Comparison of ENCODE assay signal across 8 cellular contexts in genomic region chr20:47785321-47785899, GRCh38. TPM values are rescaled to one million over a fixed set of nuclear protein-coding genes. Genes with fewer than 3 reads are reported as not detected.
A peak's percentile ranks its signal among the peaks of the same experiment; 100 is the strongest.
DNase-seq lines count a peak whose midpoint lies in the region; ATAC-seq and TF ChIP-seq lines count a peak whose summit lies in the region.

Gene SULF2, minus strand, starts transcription at chr20:47785481. Its CDS starts 28,118 bp downstream, at chr20:47757363.

- H3K36me3 ChIP-seq in effector memory CD4-positive, alpha-beta T cell (ENCODE audit: control insufficient read depth, insufficient read depth, low read length) = no peaks in the 10 kb centered on the region
- H3K36me3 ChIP-seq in mesendoderm (ENCODE audit: control insufficient read depth, insufficient read depth, low read length) = no peaks in the 10 kb centered on the region

- peaks cover 16% of the 10 kb centered on the region for H3K4me1 ChIP-seq in effector memory CD4-positive, alpha-beta T cell (ENCODE audit: control insufficient read depth, insufficient read depth, low read length, poor library complexity, severe bottlenecking)
- H3K4me1 ChIP-seq in mesendoderm (ENCODE audit: control insufficient read depth, low read depth, low read length) = no peaks in the 10 kb centered on the region

- no peaks in the 10 kb centered on the region for H3K79me2 ChIP-seq in mesendoderm (ENCODE audit: control insufficient read depth, insufficient read depth, low read length)

- H3K27me3 Mint-ChIP-seq in CD4-positive, alpha-beta T cell = peaks cover 73% of the 10 kb centered on the region

- peak within 1 kb of the TSS; percentile 33 for H3K4me3 ChIP-seq in effector memory CD4-positive, alpha-beta T cell (ENCODE audit: insufficient read depth, low read depth, low read length, poor library complexity, severe bottlenecking)
- peak within 1 kb of the TSS; percentile 60 for H3K4me3 ChIP-seq in mesendoderm (ENCODE audit: low read length)

- peaks cover 53% of the 10 kb centered on the region for H3K27me3 ChIP-seq in CD4-positive, alpha-beta T cell (ENCODE audit: control insufficient read depth, insufficient read depth, low read length)
- H3K27me3 ChIP-seq in effector memory CD4-positive, alpha-beta T cell (replicated peaks; ENCODE audit: control insufficient read depth, insufficient read depth, low read length, poor library complexity, severe bottlenecking) = peaks cover 19% of the 10 kb centered on the region
- H3K27me3 ChIP-seq in mesendoderm (ENCODE audit: insufficient read depth, low read length, poor library complexity) = peaks cover 2% of the 10 kb centered on the region

- H3K36me3 Mint-ChIP-seq in CD4-positive, alpha-beta T cell (ENCODE audit: low read depth) = no peaks in the 10 kb centered on the region

- no peak for TF ChIP-seq CTCF in CD4-positive, alpha-beta T cell (IDR thresholded peaks at IDR 0.05)

- no peaks in the 10 kb centered on the region for H3K9me3 ChIP-seq in CD4-positive, alpha-beta T cell (ENCODE audit: control insufficient read depth, low read length)
- no peaks in the 10 kb centered on the region for H3K9me3 ChIP-seq in effector memory CD4-positive, alpha-beta T cell (ENCODE audit: control insufficient read depth, low read length)

- POLR2A ChIA-PET in CD4-positive, alpha-beta T cell (lab: Charles Lee) = no interaction called here

- H2BK120ac ChIP-seq in mesendoderm (ENCODE audit: low read depth, low read length) = peak within 1 kb of the TSS; percentile 15

- peak within 1 kb of the TSS; percentile 6 for H3K23ac ChIP-seq in mesendoderm (ENCODE audit: low read length)

- intact Hi-C loops in CD4-positive, alpha-beta T cell (cut with DNase I, micrococcal nuclease) = no loop called here

- H3K27ac ChIP-seq in CD4-positive, alpha-beta T cell (ENCODE audit: low read depth, low read length) = no peak within 1 kb of the TSS
- H3K27ac ChIP-seq in effector memory CD4-positive, alpha-beta T cell (ENCODE audit: insufficient read depth, low read length, poor library complexity, severe bottlenecking) = no peak within 1 kb of the TSS
- no peak within 1 kb of the TSS for H3K27ac ChIP-seq in mesendoderm (ENCODE audit: low read depth, low read length)

- H3K27ac Mint-ChIP-seq in CD4-positive, alpha-beta T cell = no peak within 1 kb of the TSS

- H2AK5ac ChIP-seq in mesendoderm (ENCODE audit: low read length) = no peak within 1 kb of the TSS

- H3K4ac ChIP-seq in mesendoderm (ENCODE audit: low read depth, low read length) = peak within 1 kb of the TSS; percentile 44

- CTCF ChIA-PET in CD4-positive, alpha-beta T cell (lab: Charles Lee) = no interaction called here

- peak within 1 kb of the TSS; percentile 48 for H3K4me3 Mint-ChIP-seq in CD4-positive, alpha-beta T cell

- no peaks in the 10 kb centered on the region for H3K9me3 Mint-ChIP-seq in CD4-positive, alpha-beta T cell

- peak within 1 kb of the TSS; percentile 82 for H3K56ac ChIP-seq in mesendoderm (ENCODE audit: low read length)

- H3K18ac ChIP-seq in mesendoderm (ENCODE audit: low read length) = peak within 1 kb of the TSS; percentile 75

- H3K9ac ChIP-seq in mesendoderm (ENCODE audit: low read length) = peak within 1 kb of the TSS; percentile 75

- peaks cover 16% of the 10 kb centered on the region for H3K4me1 Mint-ChIP-seq in CD4-positive, alpha-beta T cell (ENCODE audit: low read depth)

- no peak within 1 kb of the TSS for H2BK15ac ChIP-seq in mesendoderm (replicated peaks; ENCODE audit: low read depth)

- no peak within 1 kb of the TSS for H4K8ac ChIP-seq in mesendoderm (ENCODE audit: low read depth, low read length)

- H4K5ac ChIP-seq in mesendoderm (ENCODE audit: low read length) = no peak within 1 kb of the TSS

- H3K79me1 ChIP-seq in mesendoderm (ENCODE audit: low read length) = peaks cover 5% of the 10 kb centered on the region

- no peak for DNase-seq in CD4-positive, alpha-beta T cell
- DNase-seq in NCI-H2227 (lab: John Stamatoyannopoulos, UW; ENCODE audit: unreplicated experiment) (peak; percentile 36), mesendoderm (peak; percentile 42), ureter (ENCODE audit: low spot score) (no peak), SKM-1 (lab: John Stamatoyannopoulos, UW; ENCODE audit: unreplicated experiment) (no peak), NCI-H146 treated with DMSO at 0.1 percent for 48 hours (lab: John Stamatoyannopoulos, UW; ENCODE audit: unreplicated experiment) (no peak)
- DNase-seq in effector memory CD4-positive, alpha-beta T cell = no peak

- no peak within 1 kb of the TSS for H2BK5ac ChIP-seq in mesendoderm (ENCODE audit: low read length)

- no peak for ATAC-seq in CD4-positive, alpha-beta T cell (ENCODE audit: poor library complexity)
- no peak for ATAC-seq in HG03139 (IDR thresholded peaks at IDR 0.05; ENCODE audit: unreplicated experiment)

- WGBS in mesendoderm (ENCODE audit: extremely low coverage, insufficient coverage, low lambda C conversion rate) = no CpG with 5 or more reads among the region's 90 CpGs

- peak within 1 kb of the TSS; percentile 100 for H3K4me2 ChIP-seq in mesendoderm (ENCODE audit: low read length)

RNA-seq across cellular contexts. Expression of gene SULF2, which starts in this region (rescaled TPM):
- 1 to 10 TPM; 1.5 to 2.8 TPM for total RNA-seq in CD4-positive, alpha-beta T cell
- 42.8 TPM for polyA plus RNA-seq in mesendoderm (2013, experiment 1 of 2)
- 40.6 TPM for polyA plus RNA-seq in mesendoderm (2013, experiment 2 of 2)
- total RNA-seq in ureter = 59.5 TPM

Comparison
In these comparisons a context has a peak if more than half of its experiments do, and no peak if none do; other contexts are left out.
1. RNA of gene SULF2 (total RNA-seq): 59.5 TPM in ureter (single experiment); 1.5 to 2.8 TPM in CD4-positive, alpha-beta T cell; every median in the first group is over 10 times any median in the second.
2. DNase-seq: peak in NCI-H2227 (single experiment) and mesendoderm (single experiment); none in CD4-positive, alpha-beta T cell (0 of 10), effector memory CD4-positive, alpha-beta T cell (0 of 3), ureter (single experiment), SKM-1 (single experiment) and NCI-H146 treated with DMSO at 0.1 percent for 48 hours (single experiment).